In the genomic region with DNA sequence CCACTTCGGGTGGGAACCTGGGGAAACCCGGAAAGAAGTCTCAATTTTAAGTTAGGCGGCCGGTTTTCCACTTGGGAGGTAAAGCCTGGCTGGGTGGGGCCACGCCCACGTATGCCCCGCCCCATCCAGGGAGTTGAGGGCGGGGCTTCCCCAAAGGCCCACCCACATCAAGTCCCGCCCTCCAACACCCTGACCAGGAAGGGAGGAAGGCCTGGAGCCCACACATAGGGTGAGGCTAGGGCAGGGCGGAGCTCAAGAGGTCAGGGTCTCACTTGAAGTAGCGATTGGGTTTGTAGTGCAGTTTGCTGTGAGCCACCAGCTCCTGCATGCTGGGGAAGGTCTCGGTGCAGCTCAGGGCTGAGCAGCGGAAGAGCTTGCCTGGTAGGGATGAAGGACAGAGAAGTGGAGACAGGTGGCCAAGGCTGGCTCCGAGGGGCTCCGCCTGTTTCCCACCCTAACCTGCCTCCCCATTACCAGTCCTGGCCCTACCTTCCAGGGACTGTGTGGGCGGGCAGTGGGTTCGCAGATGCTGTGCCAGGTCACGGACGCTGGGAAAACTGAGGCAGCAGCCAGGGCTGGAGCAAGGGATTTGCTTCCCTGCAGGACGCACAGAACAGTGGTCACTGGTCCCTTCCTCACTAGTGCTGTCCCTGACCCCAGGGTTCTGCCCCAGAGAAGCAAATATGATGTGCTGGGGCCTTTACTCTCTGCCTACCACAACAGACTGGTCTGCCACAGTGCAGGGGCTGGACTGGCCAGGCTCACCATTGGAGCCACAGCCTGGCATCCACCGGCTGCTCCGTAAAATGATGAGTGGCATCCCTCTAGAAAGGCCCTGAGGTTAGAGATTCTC, we compare ENCODE assay signal across 1 cellular context.
TF ChIP-seq lines count a peak whose summit lies in the region.

No MANE protein-coding gene starts in this region.

TF ChIP-seq in GM12878, 131 proteins besides CTCF, POLR2A, EP300 and RAD21 (continued from another document):
- TF ChIP-seq, protein P1, sequence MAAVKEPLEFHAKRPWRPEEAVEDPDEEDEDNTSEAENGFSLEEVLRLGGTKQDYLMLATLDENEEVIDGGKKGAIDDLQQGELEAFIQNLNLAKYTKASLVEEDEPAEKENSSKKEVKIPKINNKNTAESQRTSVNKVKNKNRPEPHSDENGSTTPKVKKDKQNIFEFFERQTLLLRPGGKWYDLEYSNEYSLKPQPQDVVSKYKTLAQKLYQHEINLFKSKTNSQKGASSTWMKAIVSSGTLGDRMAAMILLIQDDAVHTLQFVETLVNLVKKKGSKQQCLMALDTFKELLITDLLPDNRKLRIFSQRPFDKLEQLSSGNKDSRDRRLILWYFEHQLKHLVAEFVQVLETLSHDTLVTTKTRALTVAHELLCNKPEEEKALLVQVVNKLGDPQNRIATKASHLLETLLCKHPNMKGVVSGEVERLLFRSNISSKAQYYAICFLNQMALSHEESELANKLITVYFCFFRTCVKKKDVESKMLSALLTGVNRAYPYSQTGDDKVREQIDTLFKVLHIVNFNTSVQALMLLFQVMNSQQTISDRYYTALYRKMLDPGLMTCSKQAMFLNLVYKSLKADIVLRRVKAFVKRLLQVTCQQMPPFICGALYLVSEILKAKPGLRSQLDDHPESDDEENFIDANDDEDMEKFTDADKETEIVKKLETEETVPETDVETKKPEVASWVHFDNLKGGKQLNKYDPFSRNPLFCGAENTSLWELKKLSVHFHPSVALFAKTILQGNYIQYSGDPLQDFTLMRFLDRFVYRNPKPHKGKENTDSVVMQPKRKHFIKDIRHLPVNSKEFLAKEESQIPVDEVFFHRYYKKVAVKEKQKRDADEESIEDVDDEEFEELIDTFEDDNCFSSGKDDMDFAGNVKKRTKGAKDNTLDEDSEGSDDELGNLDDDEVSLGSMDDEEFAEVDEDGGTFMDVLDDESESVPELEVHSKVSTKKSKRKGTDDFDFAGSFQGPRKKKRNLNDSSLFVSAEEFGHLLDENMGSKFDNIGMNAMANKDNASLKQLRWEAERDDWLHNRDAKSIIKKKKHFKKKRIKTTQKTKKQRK (IDR thresholded peaks at IDR 0.05; ENCODE audit: low read depth, low read length), result no peak
